29 cellular contexts compared by ENCODE assay signal in genomic region chr15:22893881-22894280, GRCh38.
"Had no signal": no experiment of that assay in that cellular context is flagged by ENCODE, and none has a peak within 500 bp of the region (broad histone marks: within the 10 kb centered on the region; RNA-seq: fewer than 3 reads in every experiment).

No MANE protein-coding gene starts in this region.

- ATAC-seq: naive thymus-derived CD8-positive, alpha-beta T cell; natural killer cell treated with Interleukin-12 subunit alpha and Interleukin-12 subunit beta and Interleukin-15 and Interleukin-18, amount 100 ng/mL, for 72 hours; psoas muscle; right cardiac atrium; right lobe of liver; stimulated activated memory B cell treated with anti-CD40 and anti-IgM and Interleukin-4, amounts not matched to agents 10 μg/mL and 1 μg/mL and 100 μg/mL, for 72 hours; stimulated activated naive CD8-positive, alpha-beta T cell treated with anti-CD3 and anti-CD28 coated beads, Interleukin-15, amount 100 ng/mL, for 72 hours; stimulated activated naive CD8-positive, alpha-beta T cell treated with anti-CD3 and anti-CD28 coated beads, Interleukin-15, Interleukin-2, amounts not matched to agents 100 U/mL and 50 U/mL, for 24 hours; upper lobe of right lung had no signal

- H2AFZ ChIP-seq: parathyroid adenoma had no signal

- H3K4me1 Mint-ChIP-seq: naive thymus-derived CD8-positive, alpha-beta T cell; nephron progenitor cell; neural crest cell; stimulated activated memory B cell treated with anti-CD40 and anti-IgM and Interleukin-4, amounts not matched to agents 10 μg/mL and 1 μg/mL and 100 μg/mL, for 72 hours had no signal

- H3K9me3 Mint-ChIP-seq: naive thymus-derived CD8-positive, alpha-beta T cell; natural killer cell treated with Interleukin-12 subunit alpha and Interleukin-12 subunit beta and Interleukin-15 and Interleukin-18, amount 100 ng/mL, for 72 hours; nephron progenitor cell; neural crest cell; stimulated activated memory B cell treated with anti-CD40 and anti-IgM and Interleukin-4, amounts not matched to agents 10 μg/mL and 1 μg/mL and 100 μg/mL, for 72 hours; stimulated activated naive CD8-positive, alpha-beta T cell treated with anti-CD3 and anti-CD28 coated beads, Interleukin-15, amount 100 ng/mL, for 72 hours; type B pancreatic cell had no signal

- H3K9me3 ChIP-seq: ovary, psoas muscle, right lobe of liver, sigmoid colon, suprapubic skin, testis, tibial artery, transverse colon, upper lobe of right lung, uterus had no signal

- H3K36me3 Mint-ChIP-seq: naive thymus-derived CD8-positive, alpha-beta T cell; natural killer cell treated with Interleukin-12 subunit alpha and Interleukin-12 subunit beta and Interleukin-15 and Interleukin-18, amount 100 ng/mL, for 72 hours had no signal

- H3K36me3 ChIP-seq: ovary, uterus had no signal

- H3K27ac Mint-ChIP-seq: naive thymus-derived CD8-positive, alpha-beta T cell; natural killer cell treated with Interleukin-12 subunit alpha and Interleukin-12 subunit beta and Interleukin-15 and Interleukin-18, amount 100 ng/mL, for 72 hours; nephron progenitor cell; stimulated activated memory B cell treated with anti-CD40 and anti-IgM and Interleukin-4, amounts not matched to agents 10 μg/mL and 1 μg/mL and 100 μg/mL, for 72 hours; stimulated activated naive CD8-positive, alpha-beta T cell treated with anti-CD3 and anti-CD28 coated beads, Interleukin-15, amount 100 ng/mL, for 72 hours; type B pancreatic cell had no signal

- H3K9ac ChIP-seq: parathyroid adenoma had no signal

- DNase-seq: naive thymus-derived CD8-positive, alpha-beta T cell; nephron progenitor cell; occipital lobe; ovary; psoas muscle; right lobe of liver; sigmoid colon; small intestine; stimulated activated CD4-positive, alpha-beta T cell treated with anti-CD3 and anti-CD28 coated beads, Interleukin-1b, Interleukin-23, amount 100 ng/mL, for 48 hours; stimulated activated CD4-positive, alpha-beta T cell treated with anti-CD3 and anti-CD28 coated beads, Interleukin-4, amount 100 ng/mL, for 1 hour; stimulated activated CD4-positive, alpha-beta T cell treated with anti-CD3 and anti-CD28 coated beads, Interleukin-4, amount 100 ng/mL, for 4 hours; stimulated activated CD8-positive, alpha-beta memory T cell treated with anti-CD3 and anti-CD28 coated beads, Interleukin-4, amount 100 ng/mL, for 48 hours; stimulated activated naive CD4-positive, alpha-beta T cell; stimulated activated naive CD8-positive, alpha-beta T cell treated with anti-CD3 and anti-CD28 coated beads, Interleukin-15, amount 100 ng/mL, for 72 hours; stimulated activated naive CD8-positive, alpha-beta T cell treated with anti-CD3 and anti-CD28 coated beads, Interleukin-15, Interleukin-2, amounts not matched to agents 100 U/mL and 50 U/mL, for 24 hours; substantia nigra; testis; tibial artery; transverse colon; upper lobe of right lung; uterus had no signal

- H3K4me3 ChIP-seq: ovary, psoas muscle, right lobe of liver, sigmoid colon, suprapubic skin, testis, tibial artery, transverse colon, upper lobe of right lung, uterus had no signal

- H3K27me3 Mint-ChIP-seq: naive thymus-derived CD8-positive, alpha-beta T cell; natural killer cell treated with Interleukin-12 subunit alpha and Interleukin-12 subunit beta and Interleukin-15 and Interleukin-18, amount 100 ng/mL, for 72 hours; progenitor cell of endocrine pancreas; stimulated activated memory B cell treated with anti-CD40 and anti-IgM and Interleukin-4, amounts not matched to agents 10 μg/mL and 1 μg/mL and 100 μg/mL, for 72 hours; stimulated activated naive CD8-positive, alpha-beta T cell treated with anti-CD3 and anti-CD28 coated beads, Interleukin-15, amount 100 ng/mL, for 72 hours; type B pancreatic cell had no signal

- H3K4me1 ChIP-seq: parathyroid adenoma, psoas muscle, right lobe of liver, sigmoid colon, suprapubic skin, testis, tibial artery, upper lobe of right lung, uterus had no signal

- H3K27ac ChIP-seq: ovary, parathyroid adenoma, psoas muscle, right lobe of liver, sigmoid colon, suprapubic skin, testis, tibial artery, transverse colon, upper lobe of right lung, uterus had no signal

- H3K27me3 ChIP-seq: ovary, right lobe of liver, sigmoid colon, suprapubic skin, testis, tibial artery, transverse colon, upper lobe of right lung, uterus had no signal

- H3K4me3 Mint-ChIP-seq: naive thymus-derived CD8-positive, alpha-beta T cell; natural killer cell treated with Interleukin-12 subunit alpha and Interleukin-12 subunit beta and Interleukin-15 and Interleukin-18, amount 100 ng/mL, for 72 hours; nephron progenitor cell; neural crest cell; stimulated activated memory B cell treated with anti-CD40 and anti-IgM and Interleukin-4, amounts not matched to agents 10 μg/mL and 1 μg/mL and 100 μg/mL, for 72 hours; stimulated activated naive CD8-positive, alpha-beta T cell treated with anti-CD3 and anti-CD28 coated beads, Interleukin-15, amount 100 ng/mL, for 72 hours; type B pancreatic cell had no signal
